ENCODE assay signal across 8 cellular contexts in the genomic region with DNA sequence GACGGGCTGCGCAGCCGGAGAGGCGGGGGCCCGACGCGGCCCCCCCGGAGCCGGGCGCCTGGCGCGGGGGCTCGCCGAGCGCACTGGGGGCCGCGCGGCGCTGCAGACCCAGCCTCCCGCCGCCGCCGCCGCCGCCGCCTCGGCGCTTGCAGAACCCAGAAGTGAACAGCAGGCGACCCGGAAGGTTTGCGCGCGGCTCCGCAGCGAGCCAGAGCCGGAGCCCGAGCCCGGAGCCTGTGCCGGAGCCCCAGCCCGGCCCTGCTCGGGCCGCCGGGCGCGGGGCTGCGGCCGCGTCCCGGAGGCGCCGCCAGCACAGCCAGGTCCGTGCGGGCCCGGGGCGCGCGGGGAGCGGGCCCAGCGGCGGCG. TPM values are rescaled to one million over a fixed set of nuclear protein-coding genes. Genes with fewer than 3 reads are reported as not detected.
DNase-seq lines count a peak whose midpoint lies in the region; ATAC-seq, FAIRE-seq and TF ChIP-seq lines count a peak whose summit lies in the region.

A gene with protein sequence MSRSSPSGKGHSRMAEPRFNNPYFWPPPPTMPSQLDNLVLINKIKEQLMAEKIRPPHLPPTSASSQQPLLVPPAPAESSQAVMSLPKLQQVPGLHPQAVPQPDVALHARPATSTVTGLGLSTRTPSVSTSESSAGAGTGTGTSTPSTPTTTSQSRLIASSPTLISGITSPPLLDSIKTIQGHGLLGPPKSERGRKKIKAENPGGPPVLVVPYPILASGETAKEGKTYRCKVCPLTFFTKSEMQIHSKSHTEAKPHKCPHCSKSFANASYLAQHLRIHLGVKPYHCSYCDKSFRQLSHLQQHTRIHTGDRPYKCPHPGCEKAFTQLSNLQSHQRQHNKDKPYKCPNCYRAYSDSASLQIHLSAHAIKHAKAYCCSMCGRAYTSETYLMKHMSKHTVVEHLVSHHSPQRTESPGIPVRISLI (plus strand): TSS at position 158 of the 366 bp plus-strand sequence. CDS start 14,083 bp downstream, outside the sequence.

- H2AFZ ChIP-seq in astrocyte (ENCODE audit: low read depth, low read length), result peak within 1 kb of the TSS; percentile 59

- H3K9me3 Mint-ChIP-seq in astrocyte (ENCODE audit: unreplicated experiment), result peaks cover 11% of the 10 kb centered on the region

- CTCF ChIA-PET in AG04449 (lab: Yijun Ruan, JAX), result no interaction called here

- no peak for FAIRE-seq in astrocyte (lab: Jason Lieb, UNC)

- H3K27ac ChIP-seq in astrocyte (ENCODE audit: low read depth, low read length), result peak within 1 kb of the TSS; percentile 80
- peak within 1 kb of the TSS; percentile 93 for H3K27ac ChIP-seq in right cardiac atrium (ENCODE audit: low read length)
- H3K27ac ChIP-seq in uterus, result peak within 1 kb of the TSS; percentile 93 to 94

- peaks cover 4% of the 10 kb centered on the region for H3K36me3 Mint-ChIP-seq in astrocyte (ENCODE audit: low read depth, unreplicated experiment)

- H3K27me3 ChIP-seq in astrocyte (ENCODE audit: insufficient read depth, low read length), result peaks cover 3% of the 10 kb centered on the region
- H3K27me3 ChIP-seq in right cardiac atrium (ENCODE audit: control insufficient read depth, insufficient read depth), result no peaks in the 10 kb centered on the region
- H3K27me3 ChIP-seq in uterus, result no peaks in the 10 kb centered on the region

- H3K27ac Mint-ChIP-seq in astrocyte (ENCODE audit: unreplicated experiment), result peak within 1 kb of the TSS; percentile 97

- peaks cover 25% of the 10 kb centered on the region for H3K4me1 Mint-ChIP-seq in astrocyte (ENCODE audit: low read depth, unreplicated experiment)

- TF ChIP-seq CTCF in AG04449 (IDR thresholded peaks at IDR 0.05; ENCODE audit: insufficient read depth, low read length, missing control alignments), result peak; percentile 34
- TF ChIP-seq CTCF in astrocyte (IDR thresholded peaks at IDR 0.05; ENCODE audit: insufficient read depth, low read depth, low read length), result no peak
- peak in 2 of 4 experiments; percentile 19 to 33 for TF ChIP-seq CTCF in uterus (IDR thresholded peaks at IDR 0.05)

- H3K4me1 ChIP-seq in astrocyte (ENCODE audit: insufficient read depth, low read length) (peaks cover 10% of the 10 kb centered on the region), right cardiac atrium (ENCODE audit: control insufficient read depth, insufficient read depth, low read length) (peaks cover 23% of the 10 kb centered on the region), uterus (peaks cover 0 to 13% of the 10 kb centered on the region in 2 donors)

- H3K9ac ChIP-seq in astrocyte (ENCODE audit: low read length), result peak within 1 kb of the TSS; percentile 92

- POLR2A ChIA-PET in AG04449 (lab: Yijun Ruan, JAX), result no interaction called here

- no peak for TF ChIP-seq POLR2A in uterus (IDR thresholded peaks at IDR 0.05)

- H3K4me3 ChIP-seq in AG04449 (ENCODE audit: low read depth, low read length) (peak within 1 kb of the TSS; percentile 76), astrocyte (ENCODE audit: insufficient read depth, low read depth, low read length) (peak within 1 kb of the TSS; percentile 87), right cardiac atrium (ENCODE audit: low read length) (peak within 1 kb of the TSS; percentile 99), uterus (peak within 1 kb of the TSS; percentile 56 to 57)

- H3K9me3 ChIP-seq in astrocyte (ENCODE audit: insufficient read depth, low read depth, low read length) (no peaks in the 10 kb centered on the region), right cardiac atrium (ENCODE audit: control insufficient read depth, low read length) (no peaks in the 10 kb centered on the region), uterus (no peaks in the 10 kb centered on the region)

- under 1% methylated on average over 61 of the region's 61 CpGs for WGBS in right cardiac atrium

- H4K20me1 ChIP-seq in astrocyte (ENCODE audit: insufficient read depth, low read length), result peaks cover 26% of the 10 kb centered on the region

- intact Hi-C loops in right cardiac atrium (cut with DNase I) (no loop called here), uterus (cut with DNase I; ENCODE audit: low total_unique reads) (no loop called here)

- peak; percentile 65 for ATAC-seq in GM18909 (IDR thresholded peaks at IDR 0.05; ENCODE audit: poor library complexity, unreplicated experiment)
- ATAC-seq in right cardiac atrium, result peak; percentile 61 to 63

- H3K4me2 ChIP-seq in astrocyte (ENCODE audit: low read length), result peak within 1 kb of the TSS; percentile 99

- H3K79me2 ChIP-seq in astrocyte (ENCODE audit: insufficient read depth, low read length), result peaks cover 43% of the 10 kb centered on the region

- H3K36me3 ChIP-seq in astrocyte (ENCODE audit: insufficient read depth, low read length) (peaks cover 3% of the 10 kb centered on the region), uterus (no peaks in the 10 kb centered on the region)

- peak within 1 kb of the TSS; percentile 99 for H3K4me3 Mint-ChIP-seq in astrocyte (ENCODE audit: unreplicated experiment)

- H3K27me3 Mint-ChIP-seq in astrocyte (ENCODE audit: low read depth, unreplicated experiment), result peaks cover 5% of the 10 kb centered on the region

- no peak for DNase-seq in AG04449 (ENCODE audit: low read depth, low spot score)
- peak; percentile 25 to 47 for DNase-seq in Kasumi-1 (lab: John Stamatoyannopoulos, UW)
- peak; percentile 33 for DNase-seq in T1000 (lab: John Stamatoyannopoulos, UW)
- peak; percentile 37 for DNase-seq in astrocyte (ENCODE audit: low read depth)
- peak; percentile 71 to 87 (median 87) for DNase-seq in right cardiac atrium
- peak; percentile 47 for DNase-seq in putamen (ENCODE audit: low spot score)
- peak; percentile 55 to 61 for DNase-seq in uterus

RNA-seq across cellular contexts. Expression of the gene that starts here (rescaled TPM):
- 38.7 and 43.8 TPM in 2 replicates for total RNA-seq in astrocyte
- 10 to 100 TPM; 31.0 to 42.5 (median 40.8) TPM for total RNA-seq in right cardiac atrium
- 22.2 TPM for polyA plus RNA-seq in right cardiac atrium
- 10 to 100 TPM in 3 of 4 donors, 1 to 10 TPM in 1; 9.2 to 45.3 (median 25.8) TPM for total RNA-seq in uterus
